Comparison of ENCODE assay signal across 12 cellular contexts in the genomic region with DNA sequence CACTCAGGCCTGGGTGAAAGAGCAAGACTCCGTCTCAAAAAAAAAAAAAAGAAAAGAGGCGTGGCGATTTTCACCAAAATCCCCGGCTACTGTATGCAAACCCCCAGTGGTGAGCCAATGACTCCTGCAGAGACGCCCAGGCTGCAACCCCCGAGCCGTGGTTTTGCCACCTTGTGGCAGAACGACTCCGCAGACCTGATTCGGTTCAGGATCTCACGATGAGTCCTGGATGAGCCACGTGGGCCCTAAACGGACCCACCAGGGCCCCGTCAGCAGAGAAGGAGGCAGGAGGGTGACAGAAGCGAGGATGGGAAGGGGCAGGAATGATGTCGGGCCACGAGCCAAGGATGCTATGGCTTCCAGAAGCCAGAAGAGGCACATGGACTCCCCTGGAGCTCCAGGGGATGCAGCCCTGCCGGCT. TPM values are rescaled to one million over a fixed set of nuclear protein-coding genes. Genes with fewer than 3 reads are reported as not detected.
DNase-seq lines count a peak whose midpoint lies in the region; ATAC-seq and TF ChIP-seq lines count a peak whose summit lies in the region.
"Had no signal": no experiment of that assay in that cellular context is flagged by ENCODE, and none has a peak within 500 bp of the region (broad histone marks: within the 10 kb centered on the region; RNA-seq: fewer than 3 reads in every experiment).

No MANE protein-coding gene starts in this region.

- no peaks in the 10 kb centered on the region for H3K9me3 ChIP-seq in upper lobe of left lung

- peaks cover 0 to 4% (median 0%) of the 10 kb centered on the region in 4 donors for H3K36me3 ChIP-seq in upper lobe of left lung

- H3K4me1 Mint-ChIP-seq in T-helper 2 cell treated with Interferon-gamma antibody and Interleukin-4, amounts not matched to agents 5 μg/mL and 100 μg/mL, for 36 hours (ENCODE audit: low read depth): peaks cover 8% of the 10 kb centered on the region
- peaks cover 24% of the 10 kb centered on the region for H3K4me1 Mint-ChIP-seq in activated CD4-positive, alpha-beta T cell treated with anti-CD3 and anti-CD28 coated beads, Interleukin-2, amount 10 ng/mL, durations not matched to agents 7 days and 5 days

- ATAC-seq in upper lobe of left lung (ENCODE audit: low FRiP score in 2 of 2): no peak

- no peak overlapping the region for H3K27ac ChIP-seq in upper lobe of left lung
- H3K27ac ChIP-seq: RWPE1 had no signal

- no peak for TF ChIP-seq CTCF in upper lobe of left lung (IDR thresholded peaks at IDR 0.05)
- no peak for TF ChIP-seq CTCF in lower leg skin (IDR thresholded peaks at IDR 0.05)

- H3K4me3 ChIP-seq in upper lobe of left lung (no peak overlapping the region), lower leg skin (ENCODE audit: low read depth, poor library complexity, severe bottlenecking) (no peak overlapping the region)

- no peaks in the 10 kb centered on the region for H3K27me3 ChIP-seq in upper lobe of left lung

- H3K27me3 Mint-ChIP-seq in T-helper 2 cell treated with Interferon-gamma antibody and Interleukin-4, amounts not matched to agents 5 μg/mL and 100 μg/mL, for 36 hours (ENCODE audit: low read depth): no peaks in the 10 kb centered on the region
- H3K27me3 Mint-ChIP-seq in activated CD4-positive, alpha-beta T cell treated with anti-CD3 and anti-CD28 coated beads, Interleukin-2, amount 10 ng/mL, durations not matched to agents 7 days and 5 days: no peaks in the 10 kb centered on the region
- H3K27me3 Mint-ChIP-seq: stimulated activated naive CD8-positive, alpha-beta T cell treated with anti-CD3 and anti-CD28 coated beads, Interleukin-15, Interleukin-2, amounts not matched to agents 100 ng/mL and 50 ng/mL, for 24 hours had no signal

- TF ChIP-seq POLR2A in upper lobe of left lung (IDR thresholded peaks at IDR 0.05): no peak
- no peak for TF ChIP-seq POLR2A in lower leg skin (IDR thresholded peaks at IDR 0.05)

- intact Hi-C loops in lower leg skin (cut with DNase I; ENCODE audit: low total_unique reads): loop anchor here (10.0 kb wide), 1 partner anchor 193 kb away; the partner anchor contains the start of gene SAMD10

- H3K36me3 Mint-ChIP-seq in T-helper 2 cell treated with Interferon-gamma antibody and Interleukin-4, amounts not matched to agents 5 μg/mL and 100 μg/mL, for 36 hours (ENCODE audit: low read depth): no peaks in the 10 kb centered on the region
- no peaks in the 10 kb centered on the region for H3K36me3 Mint-ChIP-seq in activated CD4-positive, alpha-beta T cell treated with anti-CD3 and anti-CD28 coated beads, Interleukin-2, amount 10 ng/mL, durations not matched to agents 7 days and 5 days (ENCODE audit: low read depth)

- no peak for TF ChIP-seq EP300 in upper lobe of left lung (IDR thresholded peaks at IDR 0.05)

- no peak overlapping the region for H3K27ac Mint-ChIP-seq in T-helper 2 cell treated with Interferon-gamma antibody and Interleukin-4, amounts not matched to agents 5 μg/mL and 100 μg/mL, for 36 hours
- H3K27ac Mint-ChIP-seq in activated CD4-positive, alpha-beta T cell treated with anti-CD3 and anti-CD28 coated beads, Interleukin-2, amount 10 ng/mL, durations not matched to agents 7 days and 5 days: no peak overlapping the region
- H3K27ac Mint-ChIP-seq: stimulated activated naive CD8-positive, alpha-beta T cell treated with anti-CD3 and anti-CD28 coated beads, Interleukin-15, Interleukin-2, amounts not matched to agents 100 ng/mL and 50 ng/mL, for 24 hours had no signal

- POLR2A ChIA-PET in activated CD4-positive, alpha-beta T cell treated with anti-CD3 and anti-CD28 coated beads, Interleukin-2, amount 10 ng/mL, durations not matched to agents 7 days and 5 days (lab: Charles Lee): no interaction called here

- no peak overlapping the region for H3K4me3 Mint-ChIP-seq in T-helper 2 cell treated with Interferon-gamma antibody and Interleukin-4, amounts not matched to agents 5 μg/mL and 100 μg/mL, for 36 hours
- no peak overlapping the region for H3K4me3 Mint-ChIP-seq in activated CD4-positive, alpha-beta T cell treated with anti-CD3 and anti-CD28 coated beads, Interleukin-2, amount 10 ng/mL, durations not matched to agents 7 days and 5 days
- H3K4me3 Mint-ChIP-seq: stimulated activated naive CD8-positive, alpha-beta T cell treated with anti-CD3 and anti-CD28 coated beads, Interleukin-15, Interleukin-2, amounts not matched to agents 100 ng/mL and 50 ng/mL, for 24 hours had no signal

- CTCF ChIA-PET in activated CD4-positive, alpha-beta T cell treated with anti-CD3 and anti-CD28 coated beads, Interleukin-2, amount 10 ng/mL, durations not matched to agents 7 days and 5 days (lab: Charles Lee): interaction anchor here (0.7 to 1.6 kb wide), 2 partner anchors 18 to 285 kb away, joined by 3 to 5 read pairs; no protein-coding TSS in a partner anchor

- WGBS in upper lobe of left lung, 2 donors: 79 to 85% methylated on average over 17 of the region's 18 CpGs
- WGBS in lower leg skin, 2 donors: 80% methylated on average over 17 of the region's 18 CpGs

- peaks cover 0 to 7% (median 6%) of the 10 kb centered on the region in 4 donors for H3K4me1 ChIP-seq in upper lobe of left lung

- no peaks in the 10 kb centered on the region for H3K9me3 Mint-ChIP-seq in T-helper 2 cell treated with Interferon-gamma antibody and Interleukin-4, amounts not matched to agents 5 μg/mL and 100 μg/mL, for 36 hours
- no peaks in the 10 kb centered on the region for H3K9me3 Mint-ChIP-seq in activated CD4-positive, alpha-beta T cell treated with anti-CD3 and anti-CD28 coated beads, Interleukin-2, amount 10 ng/mL, durations not matched to agents 7 days and 5 days
- H3K9me3 Mint-ChIP-seq: stimulated activated naive CD8-positive, alpha-beta T cell treated with anti-CD3 and anti-CD28 coated beads, Interleukin-15, Interleukin-2, amounts not matched to agents 100 ng/mL and 50 ng/mL, for 24 hours had no signal

- DNase-seq in T-helper 2 cell: peak in 4 of 5 experiments; percentile 25 to 87 (median 38)
- DNase-seq in T-helper 2 cell treated with Interferon-gamma antibody and Interleukin-4, amounts not matched to agents 5 μg/mL and 100 μg/mL, for 36 hours (ENCODE audit: low spot score): no peak
- DNase-seq in activated CD4-positive, alpha-beta T cell treated with anti-CD3 and anti-CD28 coated beads, Interleukin-2, amount 10 ng/mL, durations not matched to agents 7 days and 5 days: peak; percentile 65
- peak; percentile 27 for DNase-seq in central memory CD4-positive, alpha-beta T cell
- peak; percentile 28 to 31 for DNase-seq in stimulated activated CD8-positive, alpha-beta memory T cell treated with anti-CD3 and anti-CD28 coated beads, Interleukin-7, amount 100 ng/mL, for 48 hours (ENCODE audit: extremely low read depth in 1 of 2, low read depth in 1 of 2)
- no peak for DNase-seq in upper lobe of left lung
- DNase-seq in medulla oblongata (ENCODE audit: extremely low spot score): no peak
- no peak for DNase-seq in lower leg skin (ENCODE audit: low spot score in 2 of 2)
- DNase-seq: ACHN, NCI-H1105 treated with DMSO at 0.1 percent for 48 hours had no signal

RNA-seq across cellular contexts. Expression of gene SLC2A4RG, which starts 42.5 kb away (rescaled TPM):
- 100 to 1,000 TPM; 105 to 129 TPM for total RNA-seq in activated CD4-positive, alpha-beta T cell treated with anti-CD3 and anti-CD28 coated beads, Interleukin-2, amount 10 ng/mL, durations not matched to agents 7 days and 5 days
- total RNA-seq in upper lobe of left lung: 100 to 1,000 TPM in 1 of 6 donors, 10 to 100 TPM in 5; 28.8 to 106 (median 71.9) TPM
- 100 to 1,000 TPM in 2 of 4 donors, 10 to 100 TPM in 2; 79.9 to 127 (median 96.2) TPM for total RNA-seq in lower leg skin

RNA-seq across cellular contexts. Expression of gene LIME1, which starts 45.6 kb away (rescaled TPM):
- 100 to 1,000 TPM; 253 to 302 TPM for total RNA-seq in activated CD4-positive, alpha-beta T cell treated with anti-CD3 and anti-CD28 coated beads, Interleukin-2, amount 10 ng/mL, durations not matched to agents 7 days and 5 days
- total RNA-seq in upper lobe of left lung (10 to 100 TPM; 12.4 to 51.3 (median 15.3) TPM), lower leg skin (10 to 100 TPM; 17.8 to 26.3 (median 21.8) TPM)

RNA-seq across cellular contexts. Expression of gene ZBTB46, which starts 49.0 kb away (rescaled TPM):
- total RNA-seq in activated CD4-positive, alpha-beta T cell treated with anti-CD3 and anti-CD28 coated beads, Interleukin-2, amount 10 ng/mL, durations not matched to agents 7 days and 5 days: not detected
- total RNA-seq in upper lobe of left lung: 10 to 100 TPM in 4 of 6 donors, 1 to 10 TPM in 2; 7.6 to 25.3 (median 11.6) TPM
- 1 to 10 TPM; 1.2 to 6.7 (median 5.7) TPM for total RNA-seq in lower leg skin

Comparison
In these comparisons a context has a peak if more than half of its experiments do, and no peak if none do; other contexts are left out.
1. DNase-seq: peak in T-helper 2 cell (4 of 5), activated CD4-positive, alpha-beta T cell treated with anti-CD3 and anti-CD28 coated beads, Interleukin-2, amount 10 ng/mL, durations not matched to agents 7 days and 5 days (single experiment), central memory CD4-positive, alpha-beta T cell (single experiment) and stimulated activated CD8-positive, alpha-beta memory T cell treated with anti-CD3 and anti-CD28 coated beads, Interleukin-7, amount 100 ng/mL, for 48 hours (2 of 2); none in T-helper 2 cell treated with Interferon-gamma antibody and Interleukin-4, amounts not matched to agents 5 μg/mL and 100 μg/mL, for 36 hours (single experiment), upper lobe of left lung (0 of 2), medulla oblongata (single experiment) and lower leg skin (0 of 2).
2. RNA of gene LIME1, which starts 45.6 kb away (total RNA-seq): 253 to 302 TPM in activated CD4-positive, alpha-beta T cell treated with anti-CD3 and anti-CD28 coated beads, Interleukin-2, amount 10 ng/mL, durations not matched to agents 7 days and 5 days; 17.8 to 26.3 TPM in lower leg skin and 12.4 to 51.3 TPM in upper lobe of left lung; every median in the first group is over 4 times any median in the second.